30 cellular contexts compared by ENCODE assay signal in genomic region chr2:19857100-19857499, GRCh38.
"Had no signal": no experiment of that assay in that cellular context is flagged by ENCODE, and none has a peak within 500 bp of the region (broad histone marks: within the 10 kb centered on the region; RNA-seq: fewer than 3 reads in every experiment).

No MANE protein-coding gene starts in this region.

- H3K4me1 Mint-ChIP-seq: activated CD4-positive, alpha-beta memory T cell treated with anti-CD3 and anti-CD28 coated beads, Interleukin-2, amount 10 ng/mL, durations not matched to agents 7 days and 5 days; activated CD4-positive, alpha-beta T cell treated with anti-CD3 and anti-CD28 coated beads, Interleukin-2, amount 10 ng/mL, durations not matched to agents 24 days and 14 days; stimulated activated memory B cell treated with anti-CD40 and anti-IgM and Interleukin-4, amounts not matched to agents 10 μg/mL and 1 μg/mL and 100 μg/mL, for 72 hours; stimulated activated naive CD8-positive, alpha-beta T cell treated with anti-CD3 and anti-CD28 coated beads, Interleukin-15, amount 100 ng/mL, for 72 hours had no signal

- DNase-seq: activated CD4-positive, alpha-beta memory T cell treated with anti-CD3 and anti-CD28 coated beads, Interleukin-2, amount 10 ng/mL, durations not matched to agents 7 days and 5 days; activated CD4-positive, alpha-beta T cell treated with anti-CD3 and anti-CD28 coated beads, Interleukin-2, amount 10 ng/mL, durations not matched to agents 24 days and 14 days; activated CD8-positive, alpha-beta memory T cell treated with anti-CD3 and anti-CD28 coated beads, Interleukin-2, amount 50 U/mL, for 48 hours; activated gamma-delta T cell treated with Interleukin-2 at 50 U/mL for 16 hours; activated naive CD4-positive, alpha-beta T cell treated with anti-CD3 and anti-CD28 coated beads, Interleukin-2, amount 50 U/mL, for 16 hours; activated T-cell treated with anti-CD3 and anti-CD28 coated beads, Interleukin-2, amount 50 U/mL, for 24 hours; amniotic stem cell; central memory CD4-positive, alpha-beta T cell; effector CD8-positive, alpha-beta T cell; esophagus squamous epithelium; foreskin melanocyte; left ventricle myocardium inferior; mammary epithelial cell; naive thymus-derived CD4-positive, alpha-beta T cell; nucleus accumbens; pancreas; retina; stimulated activated CD4-positive, alpha-beta T cell treated with anti-CD3 and anti-CD28 coated beads, Interleukin-1b, Interleukin-23, amount 100 ng/mL, for 48 hours; stimulated activated CD4-positive, alpha-beta T cell treated with anti-CD3 and anti-CD28 coated beads, Interleukin-4, amount 100 ng/mL, for 4 hours; stimulated activated CD8-positive, alpha-beta memory T cell treated with anti-CD3 and anti-CD28 coated beads, Interleukin-4, amount 100 ng/mL, for 48 hours; stimulated activated naive CD8-positive, alpha-beta T cell treated with anti-CD3 and anti-CD28 coated beads, Interleukin-15, amount 100 ng/mL, for 72 hours; substantia nigra; thyroid gland had no signal

- H3K4me3 Mint-ChIP-seq: activated CD4-positive, alpha-beta memory T cell treated with anti-CD3 and anti-CD28 coated beads, Interleukin-2, amount 10 ng/mL, durations not matched to agents 7 days and 5 days; activated CD4-positive, alpha-beta T cell treated with anti-CD3 and anti-CD28 coated beads, Interleukin-2, amount 10 ng/mL, durations not matched to agents 24 days and 14 days; activated T-cell treated with anti-CD3 and anti-CD28 coated beads, Interleukin-2, amount 50 U/mL, for 24 hours; dendritic cell treated with granulocyte-macrophage colony-stimulating factor and Interleukin-4, amounts not matched to agents 40 ng/mL and 50 ng/mL, for 4 days; mesothelial cell of epicardium; naive thymus-derived CD4-positive, alpha-beta T cell; neural crest cell; stimulated activated memory B cell treated with anti-CD40 and anti-IgM and Interleukin-4, amounts not matched to agents 10 μg/mL and 1 μg/mL and 100 μg/mL, for 72 hours; stimulated activated naive CD8-positive, alpha-beta T cell treated with anti-CD3 and anti-CD28 coated beads, Interleukin-15, amount 100 ng/mL, for 72 hours had no signal

- H3K27ac Mint-ChIP-seq: activated CD4-positive, alpha-beta memory T cell treated with anti-CD3 and anti-CD28 coated beads, Interleukin-2, amount 10 ng/mL, durations not matched to agents 7 days and 5 days; activated CD4-positive, alpha-beta T cell treated with anti-CD3 and anti-CD28 coated beads, Interleukin-2, amount 10 ng/mL, durations not matched to agents 24 days and 14 days; activated T-cell treated with anti-CD3 and anti-CD28 coated beads, Interleukin-2, amount 50 U/mL, for 24 hours; dendritic cell treated with granulocyte-macrophage colony-stimulating factor and Interleukin-4, amounts not matched to agents 40 ng/mL and 50 ng/mL, for 4 days; mesothelial cell of epicardium; stimulated activated memory B cell treated with anti-CD40 and anti-IgM and Interleukin-4, amounts not matched to agents 10 μg/mL and 1 μg/mL and 100 μg/mL, for 72 hours; stimulated activated naive CD8-positive, alpha-beta T cell treated with anti-CD3 and anti-CD28 coated beads, Interleukin-15, amount 100 ng/mL, for 72 hours had no signal

- H3K9me3 Mint-ChIP-seq: activated CD4-positive, alpha-beta memory T cell treated with anti-CD3 and anti-CD28 coated beads, Interleukin-2, amount 10 ng/mL, durations not matched to agents 7 days and 5 days; activated CD4-positive, alpha-beta T cell treated with anti-CD3 and anti-CD28 coated beads, Interleukin-2, amount 10 ng/mL, durations not matched to agents 24 days and 14 days; activated T-cell treated with anti-CD3 and anti-CD28 coated beads, Interleukin-2, amount 50 U/mL, for 24 hours; dendritic cell treated with granulocyte-macrophage colony-stimulating factor and Interleukin-4, amounts not matched to agents 40 ng/mL and 50 ng/mL, for 4 days; mesothelial cell of epicardium; naive thymus-derived CD4-positive, alpha-beta T cell; neural crest cell; stimulated activated memory B cell treated with anti-CD40 and anti-IgM and Interleukin-4, amounts not matched to agents 10 μg/mL and 1 μg/mL and 100 μg/mL, for 72 hours; stimulated activated naive CD8-positive, alpha-beta T cell treated with anti-CD3 and anti-CD28 coated beads, Interleukin-15, amount 100 ng/mL, for 72 hours had no signal

- H3K4me3 ChIP-seq: breast epithelium, esophagus squamous epithelium, left ventricle myocardium inferior, pancreas, prostate gland, smooth muscle cell, thyroid gland had no signal

- H3K36me3 Mint-ChIP-seq: mesothelial cell of epicardium; naive thymus-derived CD4-positive, alpha-beta T cell; stimulated activated memory B cell treated with anti-CD40 and anti-IgM and Interleukin-4, amounts not matched to agents 10 μg/mL and 1 μg/mL and 100 μg/mL, for 72 hours had no signal
